Comparison of ENCODE assay signal across 22 cellular contexts in genomic region chr6:91079939-91080338, GRCh38.
A peak's percentile ranks its signal among the peaks of the same experiment; 100 is the strongest.
DNase-seq lines count a peak whose midpoint lies in the region; ATAC-seq and TF ChIP-seq lines count a peak whose summit lies in the region.
"Had no signal": no experiment of that assay in that cellular context is flagged by ENCODE, and none has a peak within 500 bp of the region (broad histone marks: within the 10 kb centered on the region; RNA-seq: fewer than 3 reads in every experiment).

No MANE protein-coding gene starts in this region.

- H3K27me3 Mint-ChIP-seq in endodermal cell (ENCODE audit: insufficient read depth) = peaks cover 6% of the 10 kb centered on the region
- H3K27me3 Mint-ChIP-seq in neural progenitor cell (ENCODE audit: insufficient read depth, low read depth) = peaks cover 2% of the 10 kb centered on the region
- H3K27me3 Mint-ChIP-seq: activated B cell treated with CpG ODN at 0.5 μM for 24 hours had no signal

- H3K79me2 ChIP-seq in neural progenitor cell (ENCODE audit: low read depth) (no peaks in the 10 kb centered on the region), Karpas-422 (ENCODE audit: low read length) (no peaks in the 10 kb centered on the region)

- H3K9ac ChIP-seq in endodermal cell (ENCODE audit: extremely low read depth, low read length, poor library complexity, severe bottlenecking) (no peak overlapping the region), neural progenitor cell (no peak overlapping the region), Karpas-422 (ENCODE audit: low read length) (no peak overlapping the region)
- H3K9ac ChIP-seq: BLaER1 treated with 17β-estradiol and CSF1 and Interleukin-3, amounts not matched to agents 10 nM and 100 nM had no signal

- no peaks in the 10 kb centered on the region for H3F3A ChIP-seq in neural progenitor cell (ENCODE audit: low read depth)

- H3K27me3 ChIP-seq in endodermal cell (ENCODE audit: control insufficient read depth, insufficient read depth, low read length, poor library complexity, severe bottlenecking) (peaks cover 7% of the 10 kb centered on the region), neural progenitor cell (no peaks in the 10 kb centered on the region), Karpas-422 (ENCODE audit: low read length) (no peaks in the 10 kb centered on the region)
- H3K27me3 ChIP-seq: BLaER1 treated with 17β-estradiol and CSF1 and Interleukin-3, amounts not matched to agents 10 nM and 100 nM; colonic mucosa; tibial nerve had no signal

- ATAC-seq in HG02798 (IDR thresholded peaks at IDR 0.05; ENCODE audit: poor library complexity, unreplicated experiment) = no peak

- H3K4me3 Mint-ChIP-seq in endodermal cell (no peak overlapping the region), neural progenitor cell (no peak overlapping the region)
- H3K4me3 Mint-ChIP-seq: activated B cell treated with CpG ODN at 0.5 μM for 24 hours had no signal

- peak; percentile 50 for DNase-seq in ELF-1 (ENCODE audit: low read depth, low spot score)
- peak; percentile 88 for DNase-seq in SK-N-DZ (ENCODE audit: low spot score)
- peak; percentile 54 for DNase-seq in endodermal cell
- DNase-seq in neural progenitor cell (ENCODE audit: low spot score) = peak; percentile 31
- DNase-seq in Karpas-422 = no peak
- no peak for DNase-seq in AG20443 (ENCODE audit: low spot score)
- DNase-seq in C1 segment of cervical spinal cord (lab: John Stamatoyannopoulos, UW) = no peak
- DNase-seq: activated B cell treated with CpG ODN at 0.5 μM for 24 hours; activated naive CD4-positive, alpha-beta T cell treated with Interleukin-2 at 50 U/mL for 16 hours; Caco-2; colonic mucosa; DMS79 treated with DMSO at 0.1 percent for 48 hours; effector CD8-positive, alpha-beta T cell; kidney glomerular epithelial cell; NCI-H1417 treated with DMSO at 0.1 percent for 48 hours; NCI-H2081 treated with DMSO at 0.1 percent for 48 hours; occipital lobe had no signal

- H3K9me3 Mint-ChIP-seq in endodermal cell = no peaks in the 10 kb centered on the region
- H3K9me3 Mint-ChIP-seq in neural progenitor cell = no peaks in the 10 kb centered on the region
- H3K9me3 Mint-ChIP-seq: activated B cell treated with CpG ODN at 0.5 μM for 24 hours had no signal

- no peaks in the 10 kb centered on the region for H3K9me3 ChIP-seq in endodermal cell (ENCODE audit: control insufficient read depth, low read length)
- H3K9me3 ChIP-seq in neural progenitor cell (ENCODE audit: low read depth) = no peaks in the 10 kb centered on the region
- no peaks in the 10 kb centered on the region for H3K9me3 ChIP-seq in Karpas-422 (ENCODE audit: low read length)
- H3K9me3 ChIP-seq: BLaER1 treated with 17β-estradiol and CSF1 and Interleukin-3, amounts not matched to agents 10 nM and 100 nM; Caco-2; colonic mucosa; tibial nerve had no signal

- no peak overlapping the region for H3K4me2 ChIP-seq in neural progenitor cell
- no peak overlapping the region for H3K4me2 ChIP-seq in Karpas-422 (ENCODE audit: low read depth, low read length, poor library complexity, severe bottlenecking)
- H3K4me2 ChIP-seq: BLaER1 treated with 17β-estradiol and CSF1 and Interleukin-3, amounts not matched to agents 10 nM and 100 nM had no signal

- peak overlapping the region; percentile 18 for H3K27ac Mint-ChIP-seq in endodermal cell
- no peak overlapping the region for H3K27ac Mint-ChIP-seq in neural progenitor cell
- H3K27ac Mint-ChIP-seq: activated B cell treated with CpG ODN at 0.5 μM for 24 hours had no signal

- H3K27ac ChIP-seq in endodermal cell (ENCODE audit: low read depth, low read length) = no peak overlapping the region
- no peak overlapping the region for H3K27ac ChIP-seq in neural progenitor cell
- no peak overlapping the region for H3K27ac ChIP-seq in Karpas-422 (ENCODE audit: low read length)
- H3K27ac ChIP-seq: BLaER1 treated with 17β-estradiol and CSF1 and Interleukin-3, amounts not matched to agents 10 nM and 100 nM; colonic mucosa; skin epidermis; tibial nerve had no signal

- H3K36me3 ChIP-seq in endodermal cell (ENCODE audit: control insufficient read depth, insufficient read depth, low read length) (no peaks in the 10 kb centered on the region), neural progenitor cell (no peaks in the 10 kb centered on the region), Karpas-422 (ENCODE audit: insufficient read depth, low read length) (no peaks in the 10 kb centered on the region)
- H3K36me3 ChIP-seq: BLaER1 treated with 17β-estradiol and CSF1 and Interleukin-3, amounts not matched to agents 10 nM and 100 nM; colonic mucosa; tibial nerve had no signal

- H3K4me1 ChIP-seq in endodermal cell (ENCODE audit: control insufficient read depth, insufficient read depth, low read length) (peaks cover 12% of the 10 kb centered on the region), neural progenitor cell (peaks cover 26% of the 10 kb centered on the region), Karpas-422 (ENCODE audit: low read length) (no peaks in the 10 kb centered on the region)
- H3K4me1 ChIP-seq: BLaER1 treated with 17β-estradiol and CSF1 and Interleukin-3, amounts not matched to agents 10 nM and 100 nM; colonic mucosa had no signal

- no peaks in the 10 kb centered on the region for H3K9me2 ChIP-seq in Karpas-422 (replicated peaks; ENCODE audit: insufficient read depth, low read length)

- 78 to 85% methylated on average over 2 to 3 of the region's 3 CpGs for WGBS in endodermal cell (ENCODE audit: insufficient coverage in 1 of 2, insufficient read length in 1 of 2), 2 experiments

- H3K36me3 Mint-ChIP-seq in endodermal cell (ENCODE audit: low read depth) (no peaks in the 10 kb centered on the region), neural progenitor cell (no peaks in the 10 kb centered on the region)

- TF ChIP-seq CTCF in endodermal cell (conservative IDR thresholded peaks at IDR 0.05) (peak; percentile 37), neural progenitor cell (IDR thresholded peaks at IDR 0.05) (peak; percentile 31)

- H4K20me1 ChIP-seq in neural progenitor cell (ENCODE audit: low read depth) = no peaks in the 10 kb centered on the region
- no peaks in the 10 kb centered on the region for H4K20me1 ChIP-seq in Karpas-422 (ENCODE audit: insufficient read depth, low read depth, low read length)
- H4K20me1 ChIP-seq: BLaER1 treated with 17β-estradiol and CSF1 and Interleukin-3, amounts not matched to agents 10 nM and 100 nM had no signal

- H3K4me1 Mint-ChIP-seq in endodermal cell (peaks cover 46% of the 10 kb centered on the region), neural progenitor cell (peaks cover 34% of the 10 kb centered on the region)
- H3K4me1 Mint-ChIP-seq: activated B cell treated with CpG ODN at 0.5 μM for 24 hours had no signal

- H2AFZ ChIP-seq in neural progenitor cell (replicated peaks) (peak overlapping the region; percentile 52), Karpas-422 (ENCODE audit: low read length) (no peak overlapping the region)

- H3K4me3 ChIP-seq in endodermal cell (ENCODE audit: low read length) (no peak overlapping the region), neural progenitor cell (no peak overlapping the region), Karpas-422 (ENCODE audit: low read length) (no peak overlapping the region)
- H3K4me3 ChIP-seq: BLaER1 treated with 17β-estradiol and CSF1 and Interleukin-3, amounts not matched to agents 10 nM and 100 nM; colonic mucosa; lung; skin epidermis; tibial nerve had no signal

Comparison
In these comparisons a context has a peak if more than half of its experiments do, and no peak if none do; other contexts are left out.
1. DNase-seq: peak in ELF-1 (single experiment), SK-N-DZ (single experiment), endodermal cell (single experiment) and neural progenitor cell (single experiment); none in Karpas-422 (single experiment), AG20443 (single experiment) and C1 segment of cervical spinal cord (0 of 14).